Comparison of ENCODE assay signal across 1 cellular context in the genomic region with DNA sequence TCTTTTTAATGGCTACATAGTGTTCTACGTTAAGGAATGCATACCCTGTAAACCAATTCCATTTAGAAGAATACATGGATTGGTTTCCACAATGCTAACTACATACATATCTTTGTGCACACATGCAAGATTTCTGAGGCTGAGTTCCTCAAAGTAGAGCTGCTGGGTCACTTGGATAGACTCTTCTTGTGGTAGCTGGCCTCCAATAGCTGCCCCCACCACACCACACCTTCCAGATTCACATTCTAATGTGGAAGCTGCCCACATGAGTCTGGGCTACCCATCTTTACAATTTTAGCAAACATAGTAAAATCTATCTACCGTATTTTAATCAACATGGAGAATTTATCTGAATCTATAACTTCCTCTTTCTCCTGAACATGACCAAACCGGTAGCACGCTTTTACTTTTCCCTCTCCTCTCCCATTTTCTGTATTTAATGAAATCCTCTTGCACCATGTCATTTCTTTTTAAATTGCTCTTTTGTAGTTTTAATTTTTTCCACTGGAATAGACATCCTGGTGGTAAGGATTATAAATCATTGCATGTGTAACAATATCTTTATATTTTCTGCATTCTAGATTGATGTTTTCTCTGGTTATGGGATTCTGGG.
TF ChIP-seq lines count a peak whose summit lies in the region.

No MANE protein-coding gene starts in this region.

TF ChIP-seq in K562, 482 proteins besides CTCF, POLR2A, EP300 and RAD21 (continued from another document and continues in another):
- TF ChIP-seq, protein P1, sequence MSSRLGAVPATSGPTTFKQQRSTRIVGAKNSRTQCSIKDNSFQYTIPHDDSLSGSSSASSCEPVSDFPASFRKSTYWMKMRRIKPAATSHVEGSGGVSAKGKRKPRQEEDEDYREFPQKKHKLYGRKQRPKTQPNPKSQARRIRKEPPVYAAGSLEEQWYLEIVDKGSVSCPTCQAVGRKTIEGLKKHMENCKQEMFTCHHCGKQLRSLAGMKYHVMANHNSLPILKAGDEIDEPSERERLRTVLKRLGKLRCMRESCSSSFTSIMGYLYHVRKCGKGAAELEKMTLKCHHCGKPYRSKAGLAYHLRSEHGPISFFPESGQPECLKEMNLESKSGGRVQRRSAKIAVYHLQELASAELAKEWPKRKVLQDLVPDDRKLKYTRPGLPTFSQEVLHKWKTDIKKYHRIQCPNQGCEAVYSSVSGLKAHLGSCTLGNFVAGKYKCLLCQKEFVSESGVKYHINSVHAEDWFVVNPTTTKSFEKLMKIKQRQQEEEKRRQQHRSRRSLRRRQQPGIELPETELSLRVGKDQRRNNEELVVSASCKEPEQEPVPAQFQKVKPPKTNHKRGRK (tag; IDR thresholded peaks at IDR 0.05): peak; percentile 23; the same call in 1 of the 2 replicates
- TF ChIP-seq ATF1 (CRISPR knock-in tag; IDR thresholded peaks at IDR 0.05) (no peak), ATF1 (tag; IDR thresholded peaks at IDR 0.05) (no peak), DMBX1 (CRISPR knock-in tag; IDR thresholded peaks at IDR 0.05; ENCODE audit: borderline replicate concordance) (peak; percentile 69; the same call in 1 of the 2 replicates), RBM17 (IDR thresholded peaks at IDR 0.05; ENCODE audit: borderline replicate concordance, low read depth, low read length) (no peak), ZFP1 (CRISPR knock-in tag; IDR thresholded peaks at IDR 0.05) (no peak), NCOA1 (IDR thresholded peaks at IDR 0.05; ENCODE audit: low read depth) (no peak), KAT8 (IDR thresholded peaks at IDR 0.05; ENCODE audit: low read depth) (0 out of 2 replicates have a peak, but pooled peaks have one; percentile 18), ZC3H8 (IDR thresholded peaks at IDR 0.05) (no peak), PML (IDR thresholded peaks at IDR 0.05; ENCODE audit: low read length) (no peak), CBFA2T3 (IDR thresholded peaks at IDR 0.05) (peak; percentile 41; the same call in 1 of the 2 replicates), TFAM (CRISPR knock-in tag; conservative IDR thresholded peaks at IDR 0.05) (no peak), CHD4 (IDR thresholded peaks at IDR 0.05; ENCODE audit: insufficient read depth, insufficient replicate concordance, low read depth, low read length, poor library complexity, severe bottlenecking) (peak; percentile 27), ZNF639 (CRISPR knock-in tag; conservative IDR thresholded peaks at IDR 0.05 in 1 of 2, IDR thresholded peaks at IDR 0.05 in 1 of 2) (peak in 1 of 2 experiments; percentile 79; a peak in 2 of 4 replicates), MAFF (IDR thresholded peaks at IDR 0.05; ENCODE audit: low read length) (peak; percentile 1; the same call in 1 of the 2 replicates), CLOCK (CRISPR knock-in tag; IDR thresholded peaks at IDR 0.05; ENCODE audit: borderline replicate concordance) (no peak), JUN (IDR thresholded peaks at IDR 0.05; ENCODE audit: borderline replicate concordance, low read depth, low read length) (no peak), JUN (CRISPR knock-in tag; IDR thresholded peaks at IDR 0.05; ENCODE audit: borderline replicate concordance) (no peak), ZNF436 (CRISPR knock-in tag; IDR thresholded peaks at IDR 0.05) (no peak), ZFP30 (CRISPR knock-in tag; IDR thresholded peaks at IDR 0.05; ENCODE audit: borderline replicate concordance) (no peak), PHF8 (IDR thresholded peaks at IDR 0.05; ENCODE audit: borderline replicate concordance, low read length) (peak; percentile 22; the same call in 1 of the 2 replicates), ASH1L (IDR thresholded peaks at IDR 0.05; ENCODE audit: borderline replicate concordance, low read depth, partially characterized antibody) (peak; percentile 23), HNRNPLL (IDR thresholded peaks at IDR 0.05; ENCODE audit: low read depth, low read length, poor library complexity, severe bottlenecking) (no peak), CC2D1A (IDR thresholded peaks at IDR 0.05) (no peak), FOS (IDR thresholded peaks at IDR 0.05; ENCODE audit: extremely low read depth, insufficient read length) (no peak), ZBTB2 (IDR thresholded peaks at IDR 0.05) (no peak; the same call in 1 of the 2 replicates), RNF219 (CRISPR knock-in tag; IDR thresholded peaks at IDR 0.05) (no peak), TCF7 (IDR thresholded peaks at IDR 0.05; ENCODE audit: borderline replicate concordance) (no peak), ZBTB17 (CRISPR knock-in tag; IDR thresholded peaks at IDR 0.05) (0 out of 2 replicates have a peak, but pooled peaks have one; percentile 21), CHAMP1 (IDR thresholded peaks at IDR 0.05) (no peak), SRSF3 (IDR thresholded peaks at IDR 0.05; ENCODE audit: insufficient read depth, low read length) (no peak), LARP7 (IDR thresholded peaks at IDR 0.05) (no peak), SNRNP70 (optimal IDR thresholded peaks at IDR 0.05; ENCODE audit: low read depth, low read length) (no peak), FOXJ3 (CRISPR knock-in tag; IDR thresholded peaks at IDR 0.05) (no peak), ZNF239 (CRISPR knock-in tag; IDR thresholded peaks at IDR 0.05) (peak; percentile 5; the same call in 1 of the 2 replicates), GATAD2B (IDR thresholded peaks at IDR 0.05; ENCODE audit: borderline replicate concordance) (0 out of 2 replicates have a peak, but pooled peaks have one; percentile 5), ZNF766 (CRISPR knock-in tag; conservative IDR thresholded peaks at IDR 0.05) (peak; percentile 61; the same call in 1 of the 2 replicates), SMARCC2 (IDR thresholded peaks at IDR 0.05; ENCODE audit: low read depth) (no peak)
- TF ChIP-seq, protein P2, sequence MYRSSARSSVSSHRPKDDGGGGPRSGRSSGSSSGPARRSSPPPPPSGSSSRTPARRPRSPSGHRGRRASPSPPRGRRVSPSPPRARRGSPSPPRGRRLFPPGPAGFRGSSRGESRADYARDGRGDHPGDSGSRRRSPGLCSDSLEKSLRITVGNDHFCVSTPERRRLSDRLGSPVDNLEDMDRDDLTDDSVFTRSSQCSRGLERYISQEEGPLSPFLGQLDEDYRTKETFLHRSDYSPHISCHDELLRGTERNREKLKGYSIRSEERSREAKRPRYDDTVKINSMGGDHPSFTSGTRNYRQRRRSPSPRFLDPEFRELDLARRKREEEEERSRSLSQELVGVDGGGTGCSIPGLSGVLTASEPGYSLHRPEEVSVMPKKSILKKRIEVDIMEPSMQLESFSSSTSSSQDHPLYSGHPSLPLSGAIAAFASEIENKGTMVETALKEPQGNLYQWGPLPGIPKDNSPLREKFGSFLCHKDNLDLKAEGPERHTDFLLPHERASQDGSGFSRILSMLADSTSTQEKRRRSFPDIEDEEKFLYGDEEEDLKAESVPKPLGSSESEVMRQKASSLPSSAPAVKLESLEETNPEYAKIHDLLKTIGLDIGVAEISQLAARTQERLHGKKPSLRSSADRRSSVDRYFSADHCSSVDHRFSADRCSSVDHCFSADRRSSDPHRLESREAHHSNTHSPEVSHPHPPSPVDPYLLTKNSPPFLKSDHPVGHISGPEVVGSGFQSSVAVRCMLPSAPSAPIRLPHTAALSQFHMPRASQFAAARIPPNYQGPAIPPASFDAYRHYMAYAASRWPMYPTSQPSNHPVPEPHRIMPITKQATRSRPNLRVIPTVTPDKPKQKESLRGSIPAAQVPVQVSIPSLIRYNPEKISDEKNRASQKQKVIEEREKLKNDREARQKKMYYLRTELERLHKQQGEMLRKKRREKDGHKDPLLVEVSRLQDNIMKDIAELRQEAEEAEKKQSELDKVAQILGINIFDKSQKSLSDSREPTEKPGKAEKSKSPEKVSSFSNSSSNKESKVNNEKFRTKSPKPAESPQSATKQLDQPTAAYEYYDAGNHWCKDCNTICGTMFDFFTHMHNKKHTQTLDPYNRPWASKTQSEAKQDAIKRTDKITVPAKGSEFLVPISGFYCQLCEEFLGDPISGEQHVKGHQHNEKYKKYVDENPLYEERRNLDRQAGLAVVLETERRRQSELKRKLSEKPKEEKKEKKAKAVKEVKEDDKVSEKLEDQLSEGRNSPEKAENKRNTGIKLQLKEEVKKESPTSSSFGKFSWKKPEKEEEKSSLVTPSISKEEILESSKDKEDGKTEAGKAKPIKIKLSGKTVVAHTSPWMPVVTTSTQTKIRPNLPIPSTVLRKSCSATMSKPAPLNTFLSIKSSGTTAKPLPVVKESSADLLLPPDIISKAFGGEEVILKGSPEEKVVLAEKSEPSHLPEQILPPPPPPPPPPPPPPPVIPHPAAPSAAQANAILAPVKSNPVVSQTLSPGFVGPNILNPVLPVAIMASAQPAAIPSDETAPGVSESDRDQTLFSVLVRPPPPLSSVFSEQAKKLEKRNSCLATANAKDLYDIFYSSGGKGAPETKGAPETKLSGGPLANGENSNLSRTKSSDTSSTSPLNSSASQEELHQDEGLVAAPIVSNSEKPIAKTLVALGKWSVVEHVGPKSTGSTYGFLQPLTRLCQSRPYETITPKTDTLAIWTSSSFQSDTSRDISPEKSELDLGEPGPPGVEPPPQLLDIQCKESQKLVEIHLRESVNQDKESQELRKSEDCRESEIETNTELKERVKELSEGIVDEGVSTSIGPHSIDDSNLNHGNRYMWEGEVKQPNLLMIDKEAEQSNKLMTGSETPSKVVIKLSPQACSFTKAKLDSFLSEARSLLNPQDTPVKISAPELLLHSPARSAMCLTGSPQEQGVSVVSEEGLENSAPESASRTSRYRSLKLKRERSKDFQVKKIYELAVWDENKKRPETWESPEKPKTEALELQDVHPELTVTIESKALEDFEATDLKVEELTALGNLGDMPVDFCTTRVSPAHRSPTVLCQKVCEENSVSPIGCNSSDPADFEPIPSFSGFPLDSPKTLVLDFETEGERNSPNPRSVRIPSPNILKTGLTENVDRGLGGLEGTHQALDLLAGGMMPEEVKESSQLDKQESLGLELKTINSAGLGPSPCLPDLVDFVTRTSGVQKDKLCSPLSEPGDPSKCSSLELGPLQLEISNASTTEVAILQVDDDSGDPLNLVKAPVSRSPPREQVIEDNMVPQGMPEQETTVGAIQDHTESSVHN (IDR thresholded peaks at IDR 0.05; ENCODE audit: borderline replicate concordance in 1 of 2, low read depth in 1 of 2): no peak
